In the genomic region with DNA sequence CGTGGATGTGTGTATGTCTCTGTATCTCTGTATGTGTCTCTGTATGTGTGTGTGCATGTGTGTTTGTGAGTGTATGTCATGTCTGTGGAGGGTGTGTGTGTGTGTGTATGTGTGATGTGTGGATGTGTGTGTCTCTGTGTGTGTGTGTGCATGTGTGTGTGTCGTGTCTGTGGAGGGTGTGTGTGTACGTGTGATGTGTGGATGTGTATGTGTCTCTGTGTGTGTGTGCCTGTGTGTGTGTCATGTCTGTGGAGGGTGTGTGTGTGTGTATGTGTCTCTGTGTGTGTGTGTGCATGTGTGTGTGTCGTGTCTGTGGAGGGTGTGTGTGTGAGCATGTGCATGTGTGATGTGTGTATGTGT, we compare ENCODE assay signal across 2 cellular contexts.
TF ChIP-seq lines count a peak whose summit lies in the region.

No MANE protein-coding gene starts in this region.

TF ChIP-seq in HEK293, 187 proteins besides CTCF, POLR2A, EP300 and RAD21:
- TF ChIP-seq, protein P1, sequence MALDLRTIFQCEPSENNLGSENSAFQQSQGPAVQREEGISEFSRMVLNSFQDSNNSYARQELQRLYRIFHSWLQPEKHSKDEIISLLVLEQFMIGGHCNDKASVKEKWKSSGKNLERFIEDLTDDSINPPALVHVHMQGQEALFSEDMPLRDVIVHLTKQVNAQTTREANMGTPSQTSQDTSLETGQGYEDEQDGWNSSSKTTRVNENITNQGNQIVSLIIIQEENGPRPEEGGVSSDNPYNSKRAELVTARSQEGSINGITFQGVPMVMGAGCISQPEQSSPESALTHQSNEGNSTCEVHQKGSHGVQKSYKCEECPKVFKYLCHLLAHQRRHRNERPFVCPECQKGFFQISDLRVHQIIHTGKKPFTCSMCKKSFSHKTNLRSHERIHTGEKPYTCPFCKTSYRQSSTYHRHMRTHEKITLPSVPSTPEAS (tag by site-specific recombination; IDR thresholded peaks at IDR 0.05): peak; percentile 89
- no peak for TF ChIP-seq GFI1B (tag by site-specific recombination; IDR thresholded peaks at IDR 0.05)

TF ChIP-seq in H1, 55 proteins besides CTCF, POLR2A, EP300 and RAD21:
- TF ChIP-seq TCF12 (IDR thresholded peaks at IDR 0.05; ENCODE audit: low read depth, low read length) (no peak), SAP30 (IDR thresholded peaks at IDR 0.05; ENCODE audit: insufficient read depth, insufficient replicate concordance, low read length) (no peak), BACH1 (IDR thresholded peaks at IDR 0.05; ENCODE audit: low read length) (no peak), CREB1 (IDR thresholded peaks at IDR 0.05) (no peak), PHF8 (conservative IDR thresholded peaks at IDR 0.05; ENCODE audit: low read depth, low read length) (no peak), SRF (IDR thresholded peaks at IDR 0.05; ENCODE audit: low read depth, low read length) (no peak), TBP (IDR thresholded peaks at IDR 0.05; ENCODE audit: low read depth, low read length) (no peak), POU5F1 (IDR thresholded peaks at IDR 0.05; ENCODE audit: low read depth, low read length) (no peak), YY1 (IDR thresholded peaks at IDR 0.05; ENCODE audit: low read depth, low read length) (no peak), CHD1 (IDR thresholded peaks at IDR 0.05; ENCODE audit: low read depth, low read length) (no peak), CBX8 (IDR thresholded peaks at IDR 0.05; ENCODE audit: borderline replicate concordance, low read depth, low read length) (no peak), ASH2L (IDR thresholded peaks at IDR 0.05; ENCODE audit: low read length) (no peak), KDM4A (IDR thresholded peaks at IDR 0.05; ENCODE audit: low read depth, low read length, severe bottlenecking) (no peak), CEBPB (IDR thresholded peaks at IDR 0.05; ENCODE audit: low read depth, low read length) (no peak), TEAD4 (IDR thresholded peaks at IDR 0.05; ENCODE audit: low read depth, low read length) (no peak)
- TF ChIP-seq, protein P2, sequence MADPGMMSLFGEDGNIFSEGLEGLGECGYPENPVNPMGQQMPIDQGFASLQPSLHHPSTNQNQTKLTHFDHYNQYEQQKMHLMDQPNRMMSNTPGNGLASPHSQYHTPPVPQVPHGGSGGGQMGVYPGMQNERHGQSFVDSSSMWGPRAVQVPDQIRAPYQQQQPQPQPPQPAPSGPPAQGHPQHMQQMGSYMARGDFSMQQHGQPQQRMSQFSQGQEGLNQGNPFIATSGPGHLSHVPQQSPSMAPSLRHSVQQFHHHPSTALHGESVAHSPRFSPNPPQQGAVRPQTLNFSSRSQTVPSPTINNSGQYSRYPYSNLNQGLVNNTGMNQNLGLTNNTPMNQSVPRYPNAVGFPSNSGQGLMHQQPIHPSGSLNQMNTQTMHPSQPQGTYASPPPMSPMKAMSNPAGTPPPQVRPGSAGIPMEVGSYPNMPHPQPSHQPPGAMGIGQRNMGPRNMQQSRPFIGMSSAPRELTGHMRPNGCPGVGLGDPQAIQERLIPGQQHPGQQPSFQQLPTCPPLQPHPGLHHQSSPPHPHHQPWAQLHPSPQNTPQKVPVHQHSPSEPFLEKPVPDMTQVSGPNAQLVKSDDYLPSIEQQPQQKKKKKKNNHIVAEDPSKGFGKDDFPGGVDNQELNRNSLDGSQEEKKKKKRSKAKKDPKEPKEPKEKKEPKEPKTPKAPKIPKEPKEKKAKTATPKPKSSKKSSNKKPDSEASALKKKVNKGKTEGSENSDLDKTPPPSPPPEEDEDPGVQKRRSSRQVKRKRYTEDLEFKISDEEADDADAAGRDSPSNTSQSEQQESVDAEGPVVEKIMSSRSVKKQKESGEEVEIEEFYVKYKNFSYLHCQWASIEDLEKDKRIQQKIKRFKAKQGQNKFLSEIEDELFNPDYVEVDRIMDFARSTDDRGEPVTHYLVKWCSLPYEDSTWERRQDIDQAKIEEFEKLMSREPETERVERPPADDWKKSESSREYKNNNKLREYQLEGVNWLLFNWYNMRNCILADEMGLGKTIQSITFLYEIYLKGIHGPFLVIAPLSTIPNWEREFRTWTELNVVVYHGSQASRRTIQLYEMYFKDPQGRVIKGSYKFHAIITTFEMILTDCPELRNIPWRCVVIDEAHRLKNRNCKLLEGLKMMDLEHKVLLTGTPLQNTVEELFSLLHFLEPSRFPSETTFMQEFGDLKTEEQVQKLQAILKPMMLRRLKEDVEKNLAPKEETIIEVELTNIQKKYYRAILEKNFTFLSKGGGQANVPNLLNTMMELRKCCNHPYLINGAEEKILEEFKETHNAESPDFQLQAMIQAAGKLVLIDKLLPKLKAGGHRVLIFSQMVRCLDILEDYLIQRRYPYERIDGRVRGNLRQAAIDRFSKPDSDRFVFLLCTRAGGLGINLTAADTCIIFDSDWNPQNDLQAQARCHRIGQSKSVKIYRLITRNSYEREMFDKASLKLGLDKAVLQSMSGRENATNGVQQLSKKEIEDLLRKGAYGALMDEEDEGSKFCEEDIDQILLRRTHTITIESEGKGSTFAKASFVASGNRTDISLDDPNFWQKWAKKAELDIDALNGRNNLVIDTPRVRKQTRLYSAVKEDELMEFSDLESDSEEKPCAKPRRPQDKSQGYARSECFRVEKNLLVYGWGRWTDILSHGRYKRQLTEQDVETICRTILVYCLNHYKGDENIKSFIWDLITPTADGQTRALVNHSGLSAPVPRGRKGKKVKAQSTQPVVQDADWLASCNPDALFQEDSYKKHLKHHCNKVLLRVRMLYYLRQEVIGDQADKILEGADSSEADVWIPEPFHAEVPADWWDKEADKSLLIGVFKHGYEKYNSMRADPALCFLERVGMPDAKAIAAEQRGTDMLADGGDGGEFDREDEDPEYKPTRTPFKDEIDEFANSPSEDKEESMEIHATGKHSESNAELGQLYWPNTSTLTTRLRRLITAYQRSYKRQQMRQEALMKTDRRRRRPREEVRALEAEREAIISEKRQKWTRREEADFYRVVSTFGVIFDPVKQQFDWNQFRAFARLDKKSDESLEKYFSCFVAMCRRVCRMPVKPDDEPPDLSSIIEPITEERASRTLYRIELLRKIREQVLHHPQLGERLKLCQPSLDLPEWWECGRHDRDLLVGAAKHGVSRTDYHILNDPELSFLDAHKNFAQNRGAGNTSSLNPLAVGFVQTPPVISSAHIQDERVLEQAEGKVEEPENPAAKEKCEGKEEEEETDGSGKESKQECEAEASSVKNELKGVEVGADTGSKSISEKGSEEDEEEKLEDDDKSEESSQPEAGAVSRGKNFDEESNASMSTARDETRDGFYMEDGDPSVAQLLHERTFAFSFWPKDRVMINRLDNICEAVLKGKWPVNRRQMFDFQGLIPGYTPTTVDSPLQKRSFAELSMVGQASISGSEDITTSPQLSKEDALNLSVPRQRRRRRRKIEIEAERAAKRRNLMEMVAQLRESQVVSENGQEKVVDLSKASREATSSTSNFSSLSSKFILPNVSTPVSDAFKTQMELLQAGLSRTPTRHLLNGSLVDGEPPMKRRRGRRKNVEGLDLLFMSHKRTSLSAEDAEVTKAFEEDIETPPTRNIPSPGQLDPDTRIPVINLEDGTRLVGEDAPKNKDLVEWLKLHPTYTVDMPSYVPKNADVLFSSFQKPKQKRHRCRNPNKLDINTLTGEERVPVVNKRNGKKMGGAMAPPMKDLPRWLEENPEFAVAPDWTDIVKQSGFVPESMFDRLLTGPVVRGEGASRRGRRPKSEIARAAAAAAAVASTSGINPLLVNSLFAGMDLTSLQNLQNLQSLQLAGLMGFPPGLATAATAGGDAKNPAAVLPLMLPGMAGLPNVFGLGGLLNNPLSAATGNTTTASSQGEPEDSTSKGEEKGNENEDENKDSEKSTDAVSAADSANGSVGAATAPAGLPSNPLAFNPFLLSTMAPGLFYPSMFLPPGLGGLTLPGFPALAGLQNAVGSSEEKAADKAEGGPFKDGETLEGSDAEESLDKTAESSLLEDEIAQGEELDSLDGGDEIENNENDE (IDR thresholded peaks at IDR 0.05; ENCODE audit: insufficient replicate concordance, low read length): no peak
- TF ChIP-seq, protein P3, sequence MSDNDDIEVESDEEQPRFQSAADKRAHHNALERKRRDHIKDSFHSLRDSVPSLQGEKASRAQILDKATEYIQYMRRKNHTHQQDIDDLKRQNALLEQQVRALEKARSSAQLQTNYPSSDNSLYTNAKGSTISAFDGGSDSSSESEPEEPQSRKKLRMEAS (IDR thresholded peaks at IDR 0.05): no peak
- TF ChIP-seq, protein P4, sequence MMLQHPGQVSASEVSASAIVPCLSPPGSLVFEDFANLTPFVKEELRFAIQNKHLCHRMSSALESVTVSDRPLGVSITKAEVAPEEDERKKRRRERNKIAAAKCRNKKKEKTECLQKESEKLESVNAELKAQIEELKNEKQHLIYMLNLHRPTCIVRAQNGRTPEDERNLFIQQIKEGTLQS (IDR thresholded peaks at IDR 0.05; ENCODE audit: insufficient read depth, low read depth, low read length): no peak
